8 cellular contexts compared by ENCODE assay signal in the genomic region with DNA sequence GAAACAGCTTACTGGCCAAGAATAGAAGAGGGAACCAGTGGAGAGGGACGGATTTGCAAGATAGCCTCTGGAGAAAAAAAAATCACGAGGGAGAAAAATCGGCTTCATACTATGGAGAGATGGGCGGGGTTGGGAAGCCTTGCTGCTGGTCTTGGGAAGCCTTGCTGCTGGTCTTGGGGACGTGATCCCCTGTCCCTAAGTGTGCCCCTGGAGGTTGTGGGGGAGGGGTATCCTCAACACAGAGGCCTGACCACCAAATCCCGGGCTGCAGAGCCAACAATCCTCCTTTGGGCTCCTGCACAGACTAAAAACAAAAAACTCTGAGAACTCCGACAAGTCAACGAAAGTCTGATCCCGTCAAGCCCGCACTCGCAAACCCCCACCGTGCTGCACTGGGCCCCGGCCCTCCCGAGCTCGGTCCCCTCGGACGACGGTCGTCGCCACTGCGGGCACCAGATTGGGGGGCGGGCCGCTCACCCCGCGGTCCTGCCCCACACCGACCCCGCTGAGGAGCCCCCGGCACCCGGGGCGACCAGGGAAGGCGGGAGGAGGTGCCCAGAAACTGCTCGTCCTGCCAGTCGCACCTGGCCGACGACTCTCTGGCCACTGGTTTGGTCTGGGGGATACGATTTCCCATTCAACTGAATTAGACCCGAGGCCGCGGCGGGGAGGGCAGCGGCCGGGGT. TPM values are rescaled to one million over a fixed set of nuclear protein-coding genes. Genes with fewer than 3 reads are reported as not detected.
DNase-seq lines count a peak whose midpoint lies in the region; ATAC-seq, FAIRE-seq and TF ChIP-seq lines count a peak whose summit lies in the region.

No MANE protein-coding gene starts in this region.

- no peaks in the 10 kb centered on the region for H3K9me2 ChIP-seq in MM.1S (replicated peaks; ENCODE audit: insufficient read depth, low read length)

- H4K20me1 ChIP-seq in MM.1S (ENCODE audit: insufficient read depth, low read length) (no peaks in the 10 kb centered on the region), keratinocyte (ENCODE audit: control insufficient read depth, extremely low read depth, insufficient read depth, low read length) (no peaks in the 10 kb centered on the region)

- H3K27me3 ChIP-seq in ACC112 (ENCODE audit: insufficient read depth, low read length) (peaks cover 42% of the 10 kb centered on the region), MM.1S (replicated peaks; ENCODE audit: insufficient read depth, low read length) (no peaks in the 10 kb centered on the region), keratinocyte (ENCODE audit: control insufficient read depth, extremely low read depth, insufficient read depth, low read length) (no peaks in the 10 kb centered on the region), small intestine (ENCODE audit: control insufficient read depth in 2 of 2, insufficient read depth in 2 of 2, low read length in 2 of 2) (peaks cover 0 to 2% of the 10 kb centered on the region in 2 donors)

- H3K27ac Mint-ChIP-seq in brain = peak overlapping the region in 2 of 5 experiments; percentile 19 to 64

- no peak overlapping the region for H3K27ac ChIP-seq in ACC112 (ENCODE audit: low read depth, low read length)
- H3K27ac ChIP-seq in MM.1S (ENCODE audit: low read length) = no peak overlapping the region
- peak overlapping the region; percentile 77 for H3K27ac ChIP-seq in keratinocyte (ENCODE audit: control insufficient read depth, insufficient read depth, low read length)
- peak overlapping the region; percentile 77 to 79 for H3K27ac ChIP-seq in small intestine (ENCODE audit: low read depth in 1 of 2, low read length in 1 of 2)

- peak overlapping the region; percentile 77 to 90 (median 81) for H3K4me3 Mint-ChIP-seq in brain

- H3K36me3 ChIP-seq in ACC112 (ENCODE audit: insufficient read depth, low read length) (no peaks in the 10 kb centered on the region), MM.1S (replicated peaks; ENCODE audit: insufficient read depth, low read length) (no peaks in the 10 kb centered on the region), keratinocyte (ENCODE audit: control insufficient read depth in 2 of 2, extremely low read depth in 1 of 2, insufficient read depth in 2 of 2, low read length in 2 of 2) (no peaks in the 10 kb centered on the region), small intestine (ENCODE audit: control insufficient read depth in 2 of 2, insufficient read depth in 2 of 2, low read length in 2 of 2) (no peaks in the 10 kb centered on the region)

- H3K4me1 Mint-ChIP-seq in brain = peaks cover 15% of the 10 kb centered on the region

- peaks cover 0 to 5% (median 0%) of the 10 kb centered on the region in 5 experiments for H3K9me3 Mint-ChIP-seq in brain

- DNase-seq in MM.1S = no peak
- no peak for DNase-seq in keratinocyte (ENCODE audit: low read depth, low spot score)
- DNase-seq in small intestine = peak; percentile 51
- no peak for DNase-seq in HCEC 1CT
- DNase-seq in central memory CD4-positive, alpha-beta T cell = no peak

- H3K27me3 Mint-ChIP-seq in brain = peaks cover 88% of the 10 kb centered on the region

- no peaks in the 10 kb centered on the region for H3K9me1 ChIP-seq in keratinocyte (ENCODE audit: control insufficient read depth, extremely low read depth, insufficient read depth, low read length)

- no peaks in the 10 kb centered on the region for H3K79me2 ChIP-seq in ACC112 (ENCODE audit: control insufficient read depth, insufficient read depth, low read length, unreplicated experiment)
- peaks cover 7% of the 10 kb centered on the region; the same call in 1 of the 2 replicates for H3K79me2 ChIP-seq in MM.1S (ENCODE audit: low read length)
- H3K79me2 ChIP-seq in keratinocyte (ENCODE audit: control insufficient read depth, insufficient read depth, low read length) = peaks cover 32% of the 10 kb centered on the region

- H3K4me2 ChIP-seq in MM.1S (ENCODE audit: low read depth, low read length) (peak overlapping the region; percentile 79), keratinocyte (ENCODE audit: control insufficient read depth, extremely low read depth, insufficient read depth, low read depth, low read length) (peak overlapping the region; percentile 94)

- dilution Hi-C loops in keratinocyte (cut with MboI; ENCODE audit: extremely low pct_ligation_motif_present, low sequenced_read_pairs) = no loop called here

- H2AFZ ChIP-seq in ACC112 (ENCODE audit: low read length, unreplicated experiment) (peak overlapping the region; percentile 52), MM.1S (ENCODE audit: low read length) (peak overlapping the region; percentile 84), keratinocyte (ENCODE audit: control insufficient read depth, low read length) (peak overlapping the region; percentile 75)

- H3K36me3 Mint-ChIP-seq in brain = no peaks in the 10 kb centered on the region

- ATAC-seq in GM19025 (IDR thresholded peaks at IDR 0.05; ENCODE audit: low read depth, unreplicated experiment) = peak; percentile 10

- peak overlapping the region; percentile 84 for H3K4me3 ChIP-seq in ACC112 (ENCODE audit: low read depth, low read length)
- peak overlapping the region; percentile 91 for H3K4me3 ChIP-seq in MM.1S (ENCODE audit: low read length)
- H3K4me3 ChIP-seq in keratinocyte (ENCODE audit: control insufficient read depth in 2 of 3, extremely low read depth in 1 of 3, insufficient read depth in 2 of 3, low read depth in 1 of 3, low read length in 3 of 3) = peak overlapping the region; percentile 75 to 86 (median 80)
- H3K4me3 ChIP-seq in small intestine (ENCODE audit: low read depth in 1 of 2, low read length in 2 of 2) = peak overlapping the region; percentile 40 to 69

- peaks cover 8% of the 10 kb centered on the region for H3K4me1 ChIP-seq in ACC112 (ENCODE audit: control insufficient read depth, insufficient read depth, low read length, unreplicated experiment)
- H3K4me1 ChIP-seq in MM.1S (ENCODE audit: low read length) = 0 out of 2 replicates have a peak, but pooled peaks cover 7% of the 10 kb centered on the region
- H3K4me1 ChIP-seq in keratinocyte (ENCODE audit: control insufficient read depth, extremely low read depth, insufficient read depth, low read length) = peaks cover 8% of the 10 kb centered on the region
- no peaks in the 10 kb centered on the region for H3K4me1 ChIP-seq in small intestine (ENCODE audit: control insufficient read depth in 2 of 2, insufficient read depth in 1 of 2, low read depth in 1 of 2, low read length in 1 of 2)

- TF ChIP-seq CTCF in MM.1S (IDR thresholded peaks at IDR 0.05; ENCODE audit: low read length) = no peak
- TF ChIP-seq CTCF in brain (conservative IDR thresholded peaks at IDR 0.05) = no peak
- TF ChIP-seq CTCF in keratinocyte (optimal IDR thresholded peaks at IDR 0.05 in 1 of 3, IDR thresholded peaks at IDR 0.05 in 1 of 3, conservative IDR thresholded peaks at IDR 0.05 in 1 of 3; ENCODE audit: extremely low read depth in 1 of 3, insufficient read depth in 2 of 3, low read length in 3 of 3) = no peak

- peak overlapping the region; percentile 56 for H3K9ac ChIP-seq in MM.1S (ENCODE audit: low read length)
- H3K9ac ChIP-seq in keratinocyte (ENCODE audit: control insufficient read depth, extremely low read depth, insufficient read depth, low read length) = peak overlapping the region; percentile 86

- FAIRE-seq in keratinocyte (lab: Jason Lieb, UNC) (no peak), small intestine (lab: Jason Lieb, UNC) (no peak)

- peaks cover 6% of the 10 kb centered on the region; the same call in 1 of the 2 replicates for H3F3A ChIP-seq in MM.1S (ENCODE audit: insufficient read depth, low read length)

- 1 to 3% (median 3%) methylated on average over 39 to 42 of the region's 42 CpGs for WGBS in small intestine, 3 donors

- no peaks in the 10 kb centered on the region for H3K9me3 ChIP-seq in MM.1S (replicated peaks; ENCODE audit: insufficient read depth, low read length)
- no peaks in the 10 kb centered on the region for H3K9me3 ChIP-seq in keratinocyte (ENCODE audit: control insufficient read depth, low read depth, low read length)
- no peaks in the 10 kb centered on the region for H3K9me3 ChIP-seq in small intestine (ENCODE audit: control insufficient read depth, low read depth)

RNA-seq across cellular contexts. Expression of a gene that starts 0.7 kb away (rescaled TPM):
- polyA plus RNA-seq in brain (ENCODE audit: insufficient read depth, low read depth, low replicate concordance) (40.4 TPM), keratinocyte (8.5 to 14.9 TPM (median 11.8 TPM) in 3 replicates), small intestine (10 to 100 TPM; 18.3 to 24.4 (median 18.4) TPM)
- polyA plus RNA-seq in keratinocyte (2011; ENCODE audit: low read depth) = 29.9 TPM
- polyA plus RNA-seq in keratinocyte (2011; cell fraction: cytosol; rRNA removed) = 14.5 and 17.4 TPM in 2 replicates
- 13.0 and 15.3 TPM in 2 replicates for polyA plus RNA-seq in keratinocyte (2011; cell fraction: nucleus; rRNA removed)
- polyA plus RNA-seq in keratinocyte (2012; ENCODE audit: low replicate concordance) = 24.6 and 26.8 TPM in 2 replicates
- polyA minus RNA-seq in keratinocyte = 7.1 to 11.6 TPM (median 8.1 TPM) in 3 replicates
- polyA minus RNA-seq in keratinocyte (2011; cell fraction: cytosol; rRNA and poly(A)+ RNA removed) = 10.6 TPM
- 4.4 and 7.7 TPM in 2 replicates for polyA minus RNA-seq in keratinocyte (2011; cell fraction: nucleus; rRNA and poly(A)+ RNA removed)

Comparison
In these comparisons a context has a peak if more than half of its experiments do, and no peak if none do; other contexts are left out.
1. H3K27ac ChIP-seq: peak in keratinocyte (single experiment) and small intestine (2 of 2); none in ACC112 (single experiment) and MM.1S (single experiment).
2. Peak in every context shown above with its lines, with median percentiles within 50 percentile points of each other: H2AFZ ChIP-seq and H3K4me3 ChIP-seq.